ENCODE assay signal across 1 cellular context in the genomic region with DNA sequence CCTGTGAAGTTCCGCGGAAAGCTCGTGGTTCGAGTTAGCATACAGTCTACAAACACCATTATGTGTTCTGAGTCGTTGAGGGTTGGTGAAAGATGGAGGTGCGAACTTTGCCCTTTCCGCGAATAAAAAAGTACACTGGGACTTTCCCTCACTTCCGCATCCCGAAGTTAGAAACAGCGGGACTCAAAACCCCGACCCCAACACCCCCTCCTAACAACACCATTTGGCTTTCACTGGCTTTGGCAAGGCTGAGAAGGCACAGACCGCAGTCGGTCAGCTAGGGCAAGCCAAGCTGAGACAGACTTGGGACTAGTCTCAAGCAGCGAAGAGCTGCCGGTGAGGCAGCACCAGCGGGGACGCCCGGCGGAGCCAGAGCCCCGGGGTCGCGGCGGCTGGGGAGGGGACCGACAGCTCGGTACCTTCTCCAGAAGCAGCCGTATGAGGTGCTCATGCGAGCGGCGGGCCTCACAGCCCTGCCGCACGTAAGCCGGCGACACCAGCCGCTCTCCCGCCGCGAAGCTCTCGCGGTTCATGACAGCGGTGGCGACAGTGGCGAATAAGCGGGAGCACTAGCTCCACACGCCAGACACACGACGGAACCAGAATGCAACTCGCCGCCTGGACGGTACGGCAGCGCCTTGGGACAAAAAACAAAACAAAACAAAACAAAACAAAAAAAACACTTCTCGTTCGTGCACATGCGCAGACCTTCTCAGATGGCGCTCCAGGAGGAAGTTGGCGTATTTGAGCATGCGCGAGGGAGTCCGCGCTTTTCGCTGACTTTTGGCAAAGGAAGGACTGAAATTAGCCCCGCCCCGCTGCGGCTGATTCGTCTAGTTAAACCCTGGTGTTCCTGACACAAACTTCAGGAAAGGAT.
TF ChIP-seq lines count a peak whose summit lies in the region.

A gene (minus strand): TSS at position 613 of the 877 bp plus-strand sequence. CDS start 80 bp downstream, at position 533.

TF ChIP-seq in WTC11, 78 proteins besides CTCF, POLR2A, EP300 and RAD21 (continued from another document):
- no peak for TF ChIP-seq CREM (CRISPR knock-in tag; IDR thresholded peaks at IDR 0.05)
- no peak for TF ChIP-seq ZNF138 (CRISPR knock-in tag; conservative IDR thresholded peaks at IDR 0.05)
- TF ChIP-seq NFE2L1 (CRISPR knock-in tag; IDR thresholded peaks at IDR 0.05) = peak; percentile 79; the same call in 1 of the 2 replicates
- TF ChIP-seq, protein P1, sequence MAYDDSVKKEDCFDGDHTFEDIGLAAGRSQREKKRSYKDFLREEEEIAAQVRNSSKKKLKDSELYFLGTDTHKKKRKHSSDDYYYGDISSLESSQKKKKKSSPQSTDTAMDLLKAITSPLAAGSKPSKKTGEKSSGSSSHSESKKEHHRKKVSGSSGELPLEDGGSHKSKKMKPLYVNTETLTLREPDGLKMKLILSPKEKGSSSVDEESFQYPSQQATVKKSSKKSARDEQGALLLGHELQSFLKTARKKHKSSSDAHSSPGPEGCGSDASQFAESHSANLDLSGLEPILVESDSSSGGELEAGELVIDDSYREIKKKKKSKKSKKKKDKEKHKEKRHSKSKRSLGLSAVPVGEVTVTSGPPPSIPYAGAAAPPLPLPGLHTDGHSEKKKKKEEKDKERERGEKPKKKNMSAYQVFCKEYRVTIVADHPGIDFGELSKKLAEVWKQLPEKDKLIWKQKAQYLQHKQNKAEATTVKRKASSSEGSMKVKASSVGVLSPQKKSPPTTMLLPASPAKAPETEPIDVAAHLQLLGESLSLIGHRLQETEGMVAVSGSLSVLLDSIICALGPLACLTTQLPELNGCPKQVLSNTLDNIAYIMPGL (CRISPR knock-in tag; IDR thresholded peaks at IDR 0.05) = peak; percentile 78
- TF ChIP-seq ZNF121 (CRISPR knock-in tag; IDR thresholded peaks at IDR 0.05) = no peak
- no peak for TF ChIP-seq ZNF423 (CRISPR knock-in tag; IDR thresholded peaks at IDR 0.05)
TF ChIP-seq in WTC11: peak in this region for 13.
